28 cellular contexts compared by ENCODE assay signal in the genomic region with DNA sequence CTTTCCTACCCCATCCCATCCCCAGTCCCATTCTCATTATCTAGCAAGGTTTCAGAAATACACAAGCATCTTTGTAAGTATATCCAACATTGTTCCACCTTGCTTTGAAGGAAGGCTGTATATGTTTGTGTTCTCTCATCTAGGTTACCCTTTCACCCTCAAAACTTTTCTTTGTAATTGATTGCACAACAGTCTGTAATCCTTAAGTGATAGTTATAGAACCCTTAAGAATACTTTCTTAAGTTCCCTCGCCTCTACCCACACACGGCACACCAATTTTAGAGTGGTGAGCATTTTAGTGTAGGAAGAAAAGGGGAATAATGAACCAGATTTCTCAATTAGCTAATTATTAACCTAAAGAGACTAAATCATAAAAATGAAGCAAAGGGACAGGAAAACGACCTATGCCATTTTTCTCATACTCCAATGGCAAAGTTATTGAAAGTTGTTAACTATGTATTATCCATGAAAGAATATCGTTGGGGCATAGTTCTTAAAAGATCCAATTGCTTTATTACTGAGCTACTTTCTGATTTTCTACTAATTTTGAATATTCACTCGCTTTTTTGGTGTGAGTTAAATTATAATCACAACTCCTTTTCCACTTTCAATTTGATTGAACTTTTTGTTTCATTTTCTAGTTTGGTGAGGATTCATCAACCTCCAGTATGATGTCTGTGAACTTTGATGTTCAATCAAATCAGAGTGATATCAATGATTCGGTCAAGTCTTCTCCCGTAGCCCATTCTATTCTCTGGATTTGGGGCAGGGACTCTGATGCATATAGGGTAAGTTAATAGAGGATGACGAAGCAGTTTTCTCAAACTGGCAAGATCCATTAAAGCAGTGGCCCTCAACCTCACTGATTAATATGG. TPM values are rescaled to one million over a fixed set of nuclear protein-coding genes. Genes with fewer than 3 reads are reported as not detected.
DNase-seq lines count a peak whose midpoint lies in the region; ATAC-seq, FAIRE-seq and TF ChIP-seq lines count a peak whose summit lies in the region.
"Had no signal": no experiment of that assay in that cellular context is flagged by ENCODE, and none has a peak within 500 bp of the region (broad histone marks: within the 10 kb centered on the region; RNA-seq: fewer than 3 reads in every experiment).

No MANE protein-coding gene starts in this region.

- no peaks in the 10 kb centered on the region for H4K20me1 ChIP-seq in HepG2 (ENCODE audit: insufficient read depth, low read length)

- H2AFZ ChIP-seq in HepG2 (ENCODE audit: low read length): no peak overlapping the region
- H2AFZ ChIP-seq: GM23248 had no signal

- H3K9ac ChIP-seq in HepG2 (ENCODE audit: insufficient read depth, low read depth, low read length): no peak overlapping the region
- H3K9ac ChIP-seq: GM23248 had no signal

- peaks cover 87% of the 10 kb centered on the region for H3K36me3 Mint-ChIP-seq in activated B cell treated with CpG ODN at 0.5 μM for 24 hours (ENCODE audit: low read depth)

- H3K27ac ChIP-seq in A549 (peak overlapping the region in 1 of 2 experiments; percentile 23; a peak in 1 of 6 replicates), HepG2 (ENCODE audit: extremely low read length, insufficient read depth, low read length) (no peak overlapping the region)
- H3K27ac ChIP-seq: 22Rv1, GM23248, heart right ventricle, pancreas, right atrium auricular region had no signal

- no peak overlapping the region for H3K4me3 Mint-ChIP-seq in activated B cell treated with CpG ODN at 0.5 μM for 24 hours
- H3K4me3 Mint-ChIP-seq: CD4-positive, CD25-positive, alpha-beta regulatory T cell; central memory CD8-positive, alpha-beta T cell; dendritic cell treated with granulocyte-macrophage colony-stimulating factor and Interleukin-4, amounts not matched to agents 40 ng/mL and 50 ng/mL, for 4 days; endodermal cell; neural crest cell had no signal

- FAIRE-seq in A549 (lab: Jason Lieb, UNC) (no peak), HepG2 (lab: Jason Lieb, UNC) (no peak)
- FAIRE-seq: pancreas, RCC 7860 had no signal

- peak overlapping the region; percentile 35 for H3K27ac Mint-ChIP-seq in activated B cell treated with CpG ODN at 0.5 μM for 24 hours
- H3K27ac Mint-ChIP-seq: dendritic cell treated with granulocyte-macrophage colony-stimulating factor and Interleukin-4, amounts not matched to agents 40 ng/mL and 50 ng/mL, for 4 days; endodermal cell had no signal

- H3K4me1 ChIP-seq in A549 (no peaks in the 10 kb centered on the region), HepG2 (ENCODE audit: insufficient read depth, low read length) (peaks cover 8% of the 10 kb centered on the region)
- H3K4me1 ChIP-seq: heart right ventricle, right atrium auricular region had no signal

- DNase-seq in activated CD4-positive, CD25-positive, alpha-beta regulatory T cell (lab: John Stamatoyannopoulos, UW): no peak
- DNase-seq in A549 (ENCODE audit: low read depth in 1 of 2, low spot score in 1 of 2): no peak
- no peak for DNase-seq in activated B cell treated with CpG ODN at 0.5 μM for 24 hours
- no peak for DNase-seq in HepG2 (ENCODE audit: low spot score)
- DNase-seq in Right ventricle myocardium superior: no peak
- DNase-seq in G401 (ENCODE audit: low spot score): no peak
- DNase-seq: endodermal cell; esophagus squamous epithelium; foreskin melanocyte; GM23248; heart right ventricle; NCI-H1417; NCI-H2081 treated with DMSO at 0.1 percent for 48 hours; NCI-H226; pancreas; stimulated activated CD4-positive, alpha-beta T cell treated with anti-CD3 and anti-CD28 coated beads, Interleukin-2, amount 100 ng/mL, for 48 hours; substantia nigra; SW 1271; T1000 had no signal

- TF ChIP-seq POLR2A in A549 (IDR thresholded peaks at IDR 0.05; ENCODE audit: low read length) (no peak), HepG2 (IDR thresholded peaks at IDR 0.05; ENCODE audit: insufficient read depth in 1 of 2, low read depth in 2 of 2, low read length in 2 of 2) (no peak)

- no peak for TF ChIP-seq RAD21 in A549 (conservative IDR thresholded peaks at IDR 0.05 in 1 of 2, IDR thresholded peaks at IDR 0.05 in 1 of 2)
- no peak for TF ChIP-seq RAD21 in HepG2 (CRISPR knock-in tag; IDR thresholded peaks at IDR 0.05)

- no peaks in the 10 kb centered on the region for H3K27me3 Mint-ChIP-seq in activated B cell treated with CpG ODN at 0.5 μM for 24 hours
- H3K27me3 Mint-ChIP-seq: CD4-positive, CD25-positive, alpha-beta regulatory T cell; central memory CD8-positive, alpha-beta T cell; dendritic cell treated with granulocyte-macrophage colony-stimulating factor and Interleukin-4, amounts not matched to agents 40 ng/mL and 50 ng/mL, for 4 days had no signal

- no peaks in the 10 kb centered on the region for H3K4me1 Mint-ChIP-seq in activated B cell treated with CpG ODN at 0.5 μM for 24 hours
- H3K4me1 Mint-ChIP-seq: central memory CD8-positive, alpha-beta T cell; endodermal cell; neural crest cell had no signal

- H3K79me2 ChIP-seq in HepG2 (ENCODE audit: insufficient read depth, low read length): no peaks in the 10 kb centered on the region

- no peaks in the 10 kb centered on the region for H3K27me3 ChIP-seq in HepG2 (ENCODE audit: control insufficient read depth in 1 of 2, insufficient read depth in 2 of 2, low read length in 2 of 2)
- H3K27me3 ChIP-seq: esophagus squamous epithelium, heart right ventricle, pancreas, right atrium auricular region had no signal

- no peaks in the 10 kb centered on the region for H3K9me3 ChIP-seq in A549
- H3K9me3 ChIP-seq in HepG2 (ENCODE audit: low read length): no peaks in the 10 kb centered on the region
- H3K9me3 ChIP-seq: esophagus squamous epithelium, heart right ventricle, pancreas, right atrium auricular region had no signal

- H3K9me3 Mint-ChIP-seq in activated B cell treated with CpG ODN at 0.5 μM for 24 hours: no peaks in the 10 kb centered on the region
- H3K9me3 Mint-ChIP-seq: CD4-positive, CD25-positive, alpha-beta regulatory T cell; central memory CD8-positive, alpha-beta T cell; dendritic cell treated with granulocyte-macrophage colony-stimulating factor and Interleukin-4, amounts not matched to agents 40 ng/mL and 50 ng/mL, for 4 days; endodermal cell; neural crest cell had no signal

- TF ChIP-seq EP300 in A549 (IDR thresholded peaks at IDR 0.05) (no peak), HepG2 (IDR thresholded peaks at IDR 0.05; ENCODE audit: low read depth in 2 of 2, low read length in 2 of 2) (no peak), HepG2 (CRISPR knock-in tag; IDR thresholded peaks at IDR 0.05; ENCODE audit: borderline replicate concordance) (no peak)

- TF ChIP-seq CTCF in A549 (IDR thresholded peaks at IDR 0.05) (no peak), activated B cell treated with CpG ODN at 0.5 μM for 24 hours (IDR thresholded peaks at IDR 0.05) (no peak), HepG2 (CRISPR knock-in tag; IDR thresholded peaks at IDR 0.05) (no peak)

- peaks cover 7 to 44% of the 10 kb centered on the region in 2 experiments; a peak in 4 of 5 replicates for H3K36me3 ChIP-seq in HepG2 (replicated peaks in 1 of 2; ENCODE audit: control insufficient read depth in 1 of 2, insufficient read depth in 2 of 2, low read length in 2 of 2)

- intact Hi-C loops in activated B cell treated with CpG ODN at 0.5 μM for 24 hours (cut with micrococcal nuclease) (no loop called here), HepG2 (cut with micrococcal nuclease; ENCODE audit: unreplicated experiment) (no loop called here), Right ventricle myocardium superior (cut with DNase I) (no loop called here)

- no TSS peak for BruUV-seq in HepG2 (replicated peaks; lab: Mats Ljungman, UMichigan)

- POLR2A ChIA-PET in A549 (lab: Yijun Ruan, JAX): no interaction called here
- POLR2A ChIA-PET in activated B cell treated with CpG ODN at 0.5 μM for 24 hours (lab: Charles Lee): interaction anchor here (1.2 kb wide), 1 partner anchor 45 kb away, joined by 3 read pairs; a partner anchor contains a TSS
- POLR2A ChIA-PET in HepG2 (lab: Yijun Ruan, JAX): no interaction called here

- no peak overlapping the region for H3K4me3 ChIP-seq in A549
- no peak overlapping the region for H3K4me3 ChIP-seq in HepG2 (replicated peaks in 1 of 3; ENCODE audit: insufficient read depth in 1 of 3, low read depth in 2 of 3, low read length in 3 of 3)
- H3K4me3 ChIP-seq: esophagus squamous epithelium, GM23248, heart right ventricle, pancreas, right atrium auricular region had no signal

- CTCF ChIA-PET in A549 (lab: Yijun Ruan, JAX): interaction anchor here (0.8 to 2.8 kb wide), 3 partner anchors 10 to 92 kb away, joined by 3 to 10 read pairs (median 6); a partner anchor contains a TSS
- CTCF ChIA-PET in activated B cell treated with CpG ODN at 0.5 μM for 24 hours (lab: Charles Lee): interaction anchor here (1.2 kb wide), 1 partner anchor 17 kb away, joined by 3 read pairs; no protein-coding TSS in a partner anchor
- CTCF ChIA-PET in HepG2 (lab: Yijun Ruan, JAX; ENCODE audit: low intra/inter-chr PET ratio, low total read pairs): no interaction called here

- in situ Hi-C loops in HepG2 (cut with HindIII; ENCODE audit: extremely low pct_ligation_motif_present, low pct_unique_long_range_greater_than_20kb) (no loop called here), G401 (cut with HindIII; ENCODE audit: low sequenced_read_pairs) (no loop called here)

- peak; percentile 32 to 58 for ATAC-seq in activated CD4-positive, CD25-positive, alpha-beta regulatory T cell treated with anti-CD3 and anti-CD28 coated beads, Interleukin-2, amount 50 U/mL, for 24 hours
- ATAC-seq in A549 (no peak), activated B cell treated with CpG ODN at 0.5 μM for 24 hours (ENCODE audit: low read depth) (no peak), HepG2 (no peak), HG03469 (IDR thresholded peaks at IDR 0.05; ENCODE audit: unreplicated experiment) (no peak), Right ventricle myocardium superior (ENCODE audit: poor library complexity) (no peak)
- ATAC-seq: heart right ventricle, pancreas had no signal

- WGBS in A549 (ENCODE audit: missing lambda C conversion rate): 78% methylated on average over 8 of the region's 8 CpGs
- 96% methylated on average over 8 of the region's 8 CpGs for WGBS in HepG2 (ENCODE audit: low lambda C conversion rate)

- no peak overlapping the region for H3K4me2 ChIP-seq in A549
- no peak overlapping the region for H3K4me2 ChIP-seq in HepG2 (ENCODE audit: low read depth, low read length)

RNA-seq across cellular contexts. Expression of a gene that starts 44.9 kb away (rescaled TPM):
- polyA plus RNA-seq in A549 (2011; rRNA removed) (87.9 and 89.4 TPM in 2 replicates), A549 (2017; fragmentation: RNase III; extraction: RNeasy Plus Mini Kit Qiagen cat#74134 plus additional on column Dnase treatment) (28.9 to 33.1 TPM (median 33.0 TPM) in 3 replicates), HepG2 (2011; rRNA removed) (99.7 and 112 TPM in 2 replicates)
- polyA plus RNA-seq in A549 (2012; cell fraction: cytosol; rRNA removed): 20.9 and 24.4 TPM in 2 replicates
- 48.2 and 56.3 TPM in 2 replicates for polyA plus RNA-seq in A549 (2012; cell fraction: nucleus; rRNA removed)
- 117 and 128 TPM in 2 replicates for polyA minus RNA-seq in A549 (2011; rRNA and poly(A)+ RNA removed)
- total RNA-seq in activated B cell treated with CpG ODN at 0.5 μM for 24 hours (102 and 127 TPM in 2 replicates), HepG2 (2016; rRNA removed; fragmentation: Illumina TruSeq; extraction: Trizol) (28.6 and 55.9 TPM in 2 replicates), Right ventricle myocardium superior (28.6 TPM)
- 11.7 and 13.5 TPM in 2 replicates for total RNA-seq in HepG2 (2016; cell fraction: cytosol; rRNA removed; fragmentation: Illumina TruSeq; extraction: Trizol; ENCODE audit: low read depth)
- 22.8 and 54.6 TPM in 2 replicates for total RNA-seq in HepG2 (2016; cell fraction: insoluble cytoplasmic fraction; rRNA removed; fragmentation: Illumina TruSeq; extraction: Trizol)
- total RNA-seq in HepG2 (2016; cell fraction: membrane; rRNA removed; fragmentation: Illumina TruSeq; extraction: Trizol): 19.9 and 23.9 TPM in 2 replicates
- 100 and 121 TPM in 2 replicates for total RNA-seq in HepG2 (2016; cell fraction: nucleus; rRNA removed; fragmentation: Illumina TruSeq; extraction: Trizol)
- polyA plus RNA-seq in HepG2 (2011; cell fraction: cytosol; rRNA removed): 49.2 and 56.7 TPM in 2 replicates
- polyA plus RNA-seq in HepG2 (2011; cell fraction: nucleus; rRNA removed): 177 and 180 TPM in 2 replicates
- 58.3 and 71.3 TPM in 2 replicates for polyA plus RNA-seq in HepG2 (2012)
- 2.9 and 3.8 TPM in 2 replicates for polyA plus RNA-seq in HepG2 (2016; cell fraction: cytosol; fragmentation: Illumina TruSeq; extraction: Trizol; ENCODE audit: low read depth)
- polyA plus RNA-seq in HepG2 (2016; cell fraction: insoluble cytoplasmic fraction; fragmentation: Illumina TruSeq; extraction: Trizol; ENCODE audit: low read depth): 13.7 and 17.2 TPM in 2 replicates
- 6.6 and 8.4 TPM in 2 replicates for polyA plus RNA-seq in HepG2 (2016; cell fraction: membrane; fragmentation: Illumina TruSeq; extraction: Trizol; ENCODE audit: low read depth)
- 105 and 106 TPM in 2 replicates for polyA plus RNA-seq in HepG2 (2016; cell fraction: nucleus; fragmentation: Illumina TruSeq; extraction: Trizol; ENCODE audit: insufficient read depth, low read depth)
- polyA minus RNA-seq in HepG2 (2011; rRNA and poly(A)+ RNA removed; ENCODE audit: low replicate concordance): 131 and 167 TPM in 2 replicates
- polyA minus RNA-seq in HepG2 (2011; cell fraction: cytosol; rRNA and poly(A)+ RNA removed): 31.7 and 43.2 TPM in 2 replicates
- polyA minus RNA-seq in HepG2 (2011; cell fraction: nucleus; rRNA and poly(A)+ RNA removed): 262 and 305 TPM in 2 replicates
- 23.3 and 40.2 TPM in 2 replicates for total RNA-seq in G401 (2014; rRNA removed; shearing (Covaris generic))

Comparison
In these comparisons a context has a peak if more than half of its experiments do, and no peak if none do; other contexts are left out.
1. ATAC-seq: peak in activated CD4-positive, CD25-positive, alpha-beta regulatory T cell treated with anti-CD3 and anti-CD28 coated beads, Interleukin-2, amount 50 U/mL, for 24 hours (2 of 2); none in A549 (0 of 2), activated B cell treated with CpG ODN at 0.5 μM for 24 hours (single experiment), HepG2 (single experiment), HG03469 (single experiment) and Right ventricle myocardium superior (single experiment).